12 cellular contexts compared by ENCODE assay signal in the genomic region with DNA sequence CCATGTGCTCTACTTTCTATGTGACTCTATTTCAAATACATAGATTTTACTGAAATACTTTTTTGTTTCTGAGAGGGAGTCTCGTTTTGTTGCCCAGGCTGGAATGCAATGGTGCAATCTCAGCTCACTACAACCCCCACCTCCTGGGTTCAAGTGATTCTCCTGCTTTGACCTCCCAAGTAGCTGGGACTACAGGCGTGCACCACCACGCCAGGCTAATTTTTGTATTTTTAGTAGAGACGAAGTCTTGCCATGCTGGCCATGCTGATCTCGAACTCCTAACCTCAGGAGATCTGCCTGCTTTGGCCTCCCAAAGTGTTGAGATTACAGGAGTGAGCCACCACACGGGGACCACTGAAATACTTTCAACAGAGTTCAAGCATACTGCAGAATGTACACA. TPM values are rescaled to one million over a fixed set of nuclear protein-coding genes. Genes with fewer than 3 reads are reported as not detected.
DNase-seq lines count a peak whose midpoint lies in the region; ATAC-seq and TF ChIP-seq lines count a peak whose summit lies in the region.
"Had no signal": no experiment of that assay in that cellular context is flagged by ENCODE, and none has a peak within 500 bp of the region (broad histone marks: within the 10 kb centered on the region; RNA-seq: fewer than 3 reads in every experiment).

No MANE protein-coding gene starts in this region.

- H3K36me3 Mint-ChIP-seq in T-helper 1 cell treated with Interleukin-12 subunit alpha and Interleukin-12 subunit beta and Interleukin-4 antibody, amounts not matched to agents 30 μg/mL and 1 μg/mL, for 36 hours (ENCODE audit: low read depth), result peaks cover 33% of the 10 kb centered on the region
- H3K36me3 Mint-ChIP-seq in effector memory CD8-positive, alpha-beta T cell (ENCODE audit: insufficient read depth), result peaks cover 74% of the 10 kb centered on the region
- H3K36me3 Mint-ChIP-seq in progenitor cell of endocrine pancreas (ENCODE audit: insufficient read depth), result peaks cover 17% of the 10 kb centered on the region

- H3K27me3 ChIP-seq in OCI-LY1 (ENCODE audit: insufficient read depth, low read length), result no peaks in the 10 kb centered on the region

- peak overlapping the region; percentile 73 for H3K27ac Mint-ChIP-seq in T-helper 1 cell treated with Interleukin-12 subunit alpha and Interleukin-12 subunit beta and Interleukin-4 antibody, amounts not matched to agents 30 μg/mL and 1 μg/mL, for 36 hours
- peak overlapping the region; percentile 89 to 94 for H3K27ac Mint-ChIP-seq in effector memory CD8-positive, alpha-beta T cell
- H3K27ac Mint-ChIP-seq in progenitor cell of endocrine pancreas, result peak overlapping the region; percentile 45

- H3K9me3 Mint-ChIP-seq in T-helper 1 cell treated with Interleukin-12 subunit alpha and Interleukin-12 subunit beta and Interleukin-4 antibody, amounts not matched to agents 30 μg/mL and 1 μg/mL, for 36 hours, result no peaks in the 10 kb centered on the region
- no peaks in the 10 kb centered on the region for H3K9me3 Mint-ChIP-seq in effector memory CD8-positive, alpha-beta T cell
- no peaks in the 10 kb centered on the region for H3K9me3 Mint-ChIP-seq in progenitor cell of endocrine pancreas (ENCODE audit: low read depth)

- H4K20me1 ChIP-seq in OCI-LY1 (ENCODE audit: insufficient read depth, low read length), result no peaks in the 10 kb centered on the region

- no peak overlapping the region for H2AFZ ChIP-seq in OCI-LY1 (ENCODE audit: low read length)

- peaks cover 40% of the 10 kb centered on the region for H3K4me1 Mint-ChIP-seq in T-helper 1 cell treated with Interleukin-12 subunit alpha and Interleukin-12 subunit beta and Interleukin-4 antibody, amounts not matched to agents 30 μg/mL and 1 μg/mL, for 36 hours (ENCODE audit: low read depth)
- H3K4me1 Mint-ChIP-seq in effector memory CD8-positive, alpha-beta T cell (ENCODE audit: low read depth in 2 of 2), result peaks cover 37 to 40% of the 10 kb centered on the region in 2 donors
- H3K4me1 Mint-ChIP-seq in progenitor cell of endocrine pancreas (ENCODE audit: low read depth), result peaks cover 25% of the 10 kb centered on the region

- no peaks in the 10 kb centered on the region for H3K9me3 ChIP-seq in OCI-LY1 (ENCODE audit: low read length)

- peaks cover 32% of the 10 kb centered on the region for H3K79me2 ChIP-seq in OCI-LY1 (ENCODE audit: insufficient read depth, low read length)

- H3K9me2 ChIP-seq in OCI-LY1 (ENCODE audit: low read depth, low read length), result no peaks in the 10 kb centered on the region

- H3K4me3 Mint-ChIP-seq in T-helper 1 cell treated with Interleukin-12 subunit alpha and Interleukin-12 subunit beta and Interleukin-4 antibody, amounts not matched to agents 30 μg/mL and 1 μg/mL, for 36 hours, result peak overlapping the region; percentile 85
- H3K4me3 Mint-ChIP-seq in effector memory CD8-positive, alpha-beta T cell, result peak overlapping the region; percentile 74 to 85
- H3K4me3 Mint-ChIP-seq in progenitor cell of endocrine pancreas (ENCODE audit: low read depth), result peak overlapping the region; percentile 40

- H3K4me2 ChIP-seq in OCI-LY1 (ENCODE audit: low read length), result peak overlapping the region; percentile 83

- peaks cover 6% of the 10 kb centered on the region; the same call in 1 of the 2 replicates for H3F3A ChIP-seq in OCI-LY1 (ENCODE audit: insufficient read depth, low read length)

- no peak for TF ChIP-seq CTCF in OCI-LY1 (IDR thresholded peaks at IDR 0.05; ENCODE audit: low read length)
- no peak for TF ChIP-seq CTCF in progenitor cell of endocrine pancreas (IDR thresholded peaks at IDR 0.05; ENCODE audit: unreplicated experiment)

- H3K9ac ChIP-seq in OCI-LY1 (ENCODE audit: low read length), result no peak overlapping the region

- peak overlapping the region; percentile 77 for H3K27ac ChIP-seq in OCI-LY1 (ENCODE audit: low read depth, low read length, poor library complexity, severe bottlenecking)

- peak overlapping the region; percentile 50 for H3K4me3 ChIP-seq in OCI-LY1 (ENCODE audit: low read depth, low read length, poor library complexity, severe bottlenecking)

- no peaks in the 10 kb centered on the region for H3K27me3 Mint-ChIP-seq in T-helper 1 cell treated with Interleukin-12 subunit alpha and Interleukin-12 subunit beta and Interleukin-4 antibody, amounts not matched to agents 30 μg/mL and 1 μg/mL, for 36 hours (ENCODE audit: low read depth)
- no peaks in the 10 kb centered on the region for H3K27me3 Mint-ChIP-seq in effector memory CD8-positive, alpha-beta T cell
- no peaks in the 10 kb centered on the region for H3K27me3 Mint-ChIP-seq in progenitor cell of endocrine pancreas

- DNase-seq in T-helper 1 cell (no peak), progenitor cell of endocrine pancreas (ENCODE audit: low spot score, unreplicated experiment) (no peak), MV-4-11 (lab: John Stamatoyannopoulos, UW) (no peak), NCI-H2171 (lab: John Stamatoyannopoulos, UW) (no peak)
- DNase-seq in effector memory CD8-positive, alpha-beta T cell, result no peak
- DNase-seq: 8988T, GF-D8 had no signal

- H3K36me3 ChIP-seq in OCI-LY1 (ENCODE audit: insufficient read depth, low read length), result peaks cover 70% of the 10 kb centered on the region

- H3K4me1 ChIP-seq in OCI-LY1 (ENCODE audit: insufficient read depth, low read length, severe bottlenecking), result peaks cover 41% of the 10 kb centered on the region

- ATAC-seq in effector memory CD8-positive, alpha-beta T cell (replicated peaks), result no peak
- ATAC-seq in HG02852 (IDR thresholded peaks at IDR 0.05; ENCODE audit: unreplicated experiment), result no peak
- ATAC-seq: SK-N-SH treated with all-trans-retinoic acid at 6 μM for 48 hours had no signal

RNA-seq across cellular contexts. Expression of gene IDI1, which starts 3.5 kb away (rescaled TPM):
- total RNA-seq in progenitor cell of endocrine pancreas, result 46.3 and 51.4 TPM in 2 replicates

RNA-seq across cellular contexts. Expression of gene WDR37, which starts 10.8 kb away (rescaled TPM):
- total RNA-seq in progenitor cell of endocrine pancreas, result 17.4 and 18.7 TPM in 2 replicates

RNA-seq across cellular contexts. Expression of gene IDI2, which starts 19.8 kb away (rescaled TPM):
- total RNA-seq in progenitor cell of endocrine pancreas, result not detected in 2 replicates
- total RNA-seq: renal cortical epithelial cell had no signal

RNA-seq across cellular contexts. Expression of gene GTPBP4, which starts 57.2 kb away (rescaled TPM):
- total RNA-seq in progenitor cell of endocrine pancreas, result 53.2 and 57.9 TPM in 2 replicates
